Comparison of ENCODE assay signal across 8 cellular contexts in the genomic region with DNA sequence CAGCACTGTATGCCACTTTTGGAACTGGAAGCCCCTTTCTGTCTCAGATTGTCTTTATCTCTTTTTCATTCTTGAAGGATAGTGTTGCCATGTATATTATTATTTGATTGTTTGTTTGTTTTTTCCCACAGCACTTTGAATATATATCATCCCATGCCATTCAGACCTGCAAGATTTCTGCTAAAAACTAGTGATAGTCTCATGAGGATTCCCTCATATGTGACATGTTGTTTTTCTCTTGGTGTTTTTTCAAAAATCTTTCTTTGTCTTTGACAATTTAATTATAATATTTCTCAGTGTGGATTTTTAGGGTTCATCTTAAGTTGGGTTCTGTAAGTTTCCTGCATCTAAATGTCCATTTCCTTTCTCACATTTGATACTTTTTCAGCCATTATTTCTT.
"Had no signal": no experiment of that assay in that cellular context is flagged by ENCODE, and none has a peak within 500 bp of the region (broad histone marks: within the 10 kb centered on the region; RNA-seq: fewer than 3 reads in every experiment).

No MANE protein-coding gene starts in this region.

- DNase-seq: GM23248, GOT3, H7, HFFc6, KG1 had no signal

- H2AFZ ChIP-seq: GM23248 had no signal

- H3K9ac ChIP-seq: GM23248 had no signal

- H3K36me3 ChIP-seq: HAP-1 had no signal

- H3K9me3 ChIP-seq: HAP-1 had no signal

- ATAC-seq: HepG2 had no signal

- H3K4me1 ChIP-seq: HAP-1 had no signal

- H3K27ac ChIP-seq: GM23248, HL-60 had no signal

- H3K4me3 ChIP-seq: GM23248, HAP-1 had no signal

- FAIRE-seq: HepG2 had no signal
